8 cellular contexts compared by ENCODE assay signal in genomic region chr1:112698366-112699310, GRCh38. TPM values are rescaled to one million over a fixed set of nuclear protein-coding genes. Genes with fewer than 3 reads are reported as not detected.
DNase-seq lines count a peak whose midpoint lies in the region; ATAC-seq and TF ChIP-seq lines count a peak whose summit lies in the region.

No MANE protein-coding gene starts in this region.

- 53% methylated on average over 16 of the region's 17 CpGs for WGBS in prostate gland

- no peaks in the 10 kb centered on the region for H3K27me3 ChIP-seq in prostate gland (replicated peaks; ENCODE audit: insufficient read depth)
- no peaks in the 10 kb centered on the region for H3K27me3 ChIP-seq in brain microvascular endothelial cell (replicated peaks)

- peaks cover 8 to 92% of the 10 kb centered on the region in 2 experiments; a peak in 2 of 3 replicates for H3K36me3 ChIP-seq in HEK293 (ENCODE audit: control insufficient read depth in 2 of 2, insufficient read depth in 1 of 2, low read length in 2 of 2)
- H3K36me3 ChIP-seq in prostate gland = peaks cover 0 to 18% of the 10 kb centered on the region in 2 donors
- peaks cover 51% of the 10 kb centered on the region for H3K36me3 ChIP-seq in brain microvascular endothelial cell (replicated peaks)

- H3K4me3 ChIP-seq in HEK293 (ENCODE audit: low read depth, low read length) (no peak overlapping the region), prostate gland (no peak overlapping the region), brain microvascular endothelial cell (ENCODE audit: low read depth, low read length) (no peak overlapping the region)

- CTCF ChIA-PET in HEK293 (lab: Yijun Ruan, JAX) = interaction anchor here (0.6 to 2.0 kb wide), 3 partner anchors 9 to 23 kb away, joined by 3 to 5 read pairs (median 4); no protein-coding TSS in a partner anchor

- POLR2A ChIA-PET in HEK293 (lab: Yijun Ruan, JAX) = interaction anchor here (0.6 to 9.8 kb wide), 4 partner anchors 24 to 258 kb away, joined by 3 to 91 read pairs (median 4); partner anchors contain the start of genes MOV10 and SLC16A1

- no peak for TF ChIP-seq CTCF in HEK293 (tag by site-specific recombination; IDR thresholded peaks at IDR 0.05)
- TF ChIP-seq CTCF in prostate gland (IDR thresholded peaks at IDR 0.05) = no peak
- no peak for TF ChIP-seq CTCF in brain microvascular endothelial cell (IDR thresholded peaks at IDR 0.05; ENCODE audit: low read depth, low read length, missing control alignments)

- no peak for TF ChIP-seq POLR2A in prostate gland (IDR thresholded peaks at IDR 0.05)

- H3K4me1 ChIP-seq in HEK293 (ENCODE audit: control insufficient read depth, insufficient read depth, low read length) = peaks cover 16% of the 10 kb centered on the region
- peaks cover 49% of the 10 kb centered on the region for H3K4me1 ChIP-seq in prostate gland (replicated peaks)

- peak; percentile 30 to 54 for DNase-seq in NCI-H526 (lab: John Stamatoyannopoulos, UW)
- no peak for DNase-seq in epithelial cell of prostate (ENCODE audit: low read depth, low spot score)
- peak; percentile 80 for DNase-seq in prostate gland (ENCODE audit: low spot score)
- no peak for DNase-seq in activated T-cell treated with anti-CD3 and anti-CD28 coated beads, Interleukin-2, amount 50 U/mL, for 1 hour
- DNase-seq in brain microvascular endothelial cell = no peak
- no peak for DNase-seq in RKO (ENCODE audit: low spot score)

- no peak overlapping the region for H3K27ac ChIP-seq in HEK293 (ENCODE audit: extremely low read depth, low read depth, low read length)
- H3K27ac ChIP-seq in epithelial cell of prostate = peak overlapping the region; percentile 93
- peak overlapping the region; percentile 86 to 98 for H3K27ac ChIP-seq in prostate gland
- no peak overlapping the region for H3K27ac ChIP-seq in brain microvascular endothelial cell

- no peak for ATAC-seq in GM21723 (IDR thresholded peaks at IDR 0.05; ENCODE audit: unreplicated experiment)

- H3K9me3 ChIP-seq in HEK293 (ENCODE audit: control insufficient read depth, insufficient read depth, low read depth, low read length) (no peaks in the 10 kb centered on the region), prostate gland (no peaks in the 10 kb centered on the region)

- intact Hi-C loops in prostate gland (cut with DNase I) = loop anchor here (2.0 kb wide), 1 partner anchor 24 kb away; the partner anchor contains the start of gene MOV10

- in situ Hi-C loops in brain microvascular endothelial cell (cut with HindIII; ENCODE audit: low pct_ligation_motif_present, low sequenced_read_pairs) = no loop called here

TF ChIP-seq in HEK293, 187 proteins besides CTCF, POLR2A, EP300 and RAD21 (continues in another document):
- TF ChIP-seq AEBP2 (tag by site-specific recombination; IDR thresholded peaks at IDR 0.05; ENCODE audit: borderline replicate concordance) (no peak), GLIS1 (tag by site-specific recombination; IDR thresholded peaks at IDR 0.05) (peak; percentile 40), PRDM1 (tag by site-specific recombination; IDR thresholded peaks at IDR 0.05) (peak; percentile 62), ZNF791 (tag by site-specific recombination; IDR thresholded peaks at IDR 0.05) (no peak), ZBTB20 (tag by site-specific recombination; IDR thresholded peaks at IDR 0.05) (peak; percentile 50; the same call in 1 of the 2 replicates), EGR2 (tag by site-specific recombination; IDR thresholded peaks at IDR 0.05; ENCODE audit: low read depth) (peak; percentile 61), HIC1 (tag by site-specific recombination; IDR thresholded peaks at IDR 0.05) (no peak), ZNF843 (tag by site-specific recombination; IDR thresholded peaks at IDR 0.05) (no peak), ZNF155 (tag by site-specific recombination; IDR thresholded peaks at IDR 0.05) (no peak), REST (tag by site-specific recombination; IDR thresholded peaks at IDR 0.05) (peak; percentile 53), ZNF394 (tag by site-specific recombination; IDR thresholded peaks at IDR 0.05; ENCODE audit: borderline replicate concordance) (no peak), ZNF530 (tag by site-specific recombination; IDR thresholded peaks at IDR 0.05; ENCODE audit: low read depth) (no peak), ZBTB48 (tag by site-specific recombination; IDR thresholded peaks at IDR 0.05) (no peak), ZFHX2 (tag by site-specific recombination; conservative IDR thresholded peaks at IDR 0.05) (peak; percentile 45; the same call in 1 of the 2 replicates), KLF10 (tag by site-specific recombination; IDR thresholded peaks at IDR 0.05) (no peak), ZNF146 (tag by site-specific recombination; IDR thresholded peaks at IDR 0.05) (no peak)

RNA-seq across cellular contexts. Expression of gene RHOC, which starts 8.3 kb away (rescaled TPM):
- 100 to 1,000 TPM; 272 to 373 TPM for total RNA-seq in prostate gland

RNA-seq across cellular contexts. Expression of gene PPM1J, which starts 16.5 kb away (rescaled TPM):
- 10 to 100 TPM in 1 of 2 donors, 1 to 10 TPM in 1; 2.0 to 16.8 TPM for total RNA-seq in prostate gland

RNA-seq across cellular contexts. Expression of gene MOV10, which starts 24.2 kb away (rescaled TPM):
- total RNA-seq in prostate gland = 100 to 1,000 TPM in 1 of 2 donors, 10 to 100 TPM in 1; 47.0 to 169 TPM

Comparison
In these comparisons a context has a peak if more than half of its experiments do, and no peak if none do; other contexts are left out.
1. H3K27ac ChIP-seq: peak in epithelial cell of prostate (single experiment) and prostate gland (2 of 2); none in HEK293 (single experiment) and brain microvascular endothelial cell (single experiment).
2. DNase-seq: peak in NCI-H526 (2 of 2) and prostate gland (single experiment); none in epithelial cell of prostate (single experiment), activated T-cell treated with anti-CD3 and anti-CD28 coated beads, Interleukin-2, amount 50 U/mL, for 1 hour (single experiment), brain microvascular endothelial cell (single experiment) and RKO (single experiment).